In the genomic region with DNA sequence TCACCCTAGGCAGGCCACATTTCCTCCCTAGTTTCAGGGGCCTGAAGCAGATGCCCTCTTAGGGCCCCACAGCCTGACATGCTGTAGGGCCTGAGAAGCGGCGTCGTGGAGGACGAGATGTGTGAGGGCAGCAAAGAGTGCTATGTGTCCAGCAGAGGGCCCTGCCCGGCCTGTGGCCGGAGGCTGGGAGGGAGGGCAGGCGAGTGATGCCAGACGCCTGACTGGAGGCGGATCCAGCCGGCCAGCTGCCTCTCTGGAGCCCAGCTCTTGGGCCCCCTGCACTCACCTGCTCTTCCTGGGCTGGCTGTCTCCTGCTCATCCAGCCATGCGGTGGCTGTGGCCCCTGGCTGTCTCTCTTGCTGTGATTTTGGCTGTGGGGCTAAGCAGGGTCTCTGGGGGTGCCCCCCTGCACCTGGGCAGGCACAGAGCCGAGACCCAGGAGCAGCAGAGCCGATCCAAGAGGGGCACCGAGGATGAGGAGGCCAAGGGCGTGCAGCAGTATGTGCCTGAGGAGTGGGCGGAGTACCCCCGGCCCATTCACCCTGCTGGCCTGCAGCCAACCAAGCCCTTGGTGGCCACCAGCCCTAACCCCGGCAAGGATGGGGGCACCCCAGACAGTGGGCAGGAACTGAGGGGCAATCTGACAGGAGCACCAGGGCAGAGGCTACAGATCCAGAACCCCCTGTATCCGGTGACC, we compare ENCODE assay signal across 10 cellular contexts. TPM values are rescaled to one million over a fixed set of nuclear protein-coding genes. Genes with fewer than 3 reads are reported as not detected.
A peak's percentile ranks its signal among the peaks of the same experiment; 100 is the strongest.
DNase-seq lines count a peak whose midpoint lies in the region; ATAC-seq and TF ChIP-seq lines count a peak whose summit lies in the region.
"Had no signal": no experiment of that assay in that cellular context is flagged by ENCODE, and none has a peak within 500 bp of the region (broad histone marks: within the 10 kb centered on the region; RNA-seq: fewer than 3 reads in every experiment).

A gene with protein sequence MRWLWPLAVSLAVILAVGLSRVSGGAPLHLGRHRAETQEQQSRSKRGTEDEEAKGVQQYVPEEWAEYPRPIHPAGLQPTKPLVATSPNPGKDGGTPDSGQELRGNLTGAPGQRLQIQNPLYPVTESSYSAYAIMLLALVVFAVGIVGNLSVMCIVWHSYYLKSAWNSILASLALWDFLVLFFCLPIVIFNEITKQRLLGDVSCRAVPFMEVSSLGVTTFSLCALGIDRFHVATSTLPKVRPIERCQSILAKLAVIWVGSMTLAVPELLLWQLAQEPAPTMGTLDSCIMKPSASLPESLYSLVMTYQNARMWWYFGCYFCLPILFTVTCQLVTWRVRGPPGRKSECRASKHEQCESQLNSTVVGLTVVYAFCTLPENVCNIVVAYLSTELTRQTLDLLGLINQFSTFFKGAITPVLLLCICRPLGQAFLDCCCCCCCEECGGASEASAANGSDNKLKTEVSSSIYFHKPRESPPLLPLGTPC (plus strand): TSS at position 279 of the 697 bp plus-strand sequence. CDS start 47 bp downstream, at position 326.

- no peak within 1 kb of the TSS for H3K27ac ChIP-seq in endodermal cell (ENCODE audit: low read depth, low read length)
- H3K27ac ChIP-seq: HL-60 had no signal

- H3K4me1 ChIP-seq in endodermal cell (ENCODE audit: control insufficient read depth, insufficient read depth, low read length): no peaks in the 10 kb centered on the region

- TF ChIP-seq CTCF in AG09309 (IDR thresholded peaks at IDR 0.05; ENCODE audit: control insufficient read depth, insufficient read depth, low read depth, low read length, missing control alignments) (peak; percentile 64), endodermal cell (conservative IDR thresholded peaks at IDR 0.05) (peak; percentile 82)

- no peaks in the 10 kb centered on the region for H3K9me3 ChIP-seq in endodermal cell (ENCODE audit: control insufficient read depth, low read length)

- H3K4me3 Mint-ChIP-seq in endodermal cell: no peak within 1 kb of the TSS
- no peak within 1 kb of the TSS for H3K4me3 Mint-ChIP-seq in activated CD8-positive, alpha-beta memory T cell treated with anti-CD3 and anti-CD28 coated beads, Interleukin-2, amount 10 ng/mL, durations not matched to agents 7 days and 5 days
- H3K4me3 Mint-ChIP-seq: activated T-helper 17 cell treated with anti-CD3 and anti-CD28 coated beads, Interleukin-2, amount 50 U/mL, for 72 hours had no signal

- H3K27me3 Mint-ChIP-seq in endodermal cell (ENCODE audit: insufficient read depth): peaks cover 2% of the 10 kb centered on the region
- peaks cover 25% of the 10 kb centered on the region for H3K27me3 Mint-ChIP-seq in activated CD8-positive, alpha-beta memory T cell treated with anti-CD3 and anti-CD28 coated beads, Interleukin-2, amount 10 ng/mL, durations not matched to agents 7 days and 5 days

- WGBS in endodermal cell (ENCODE audit: insufficient coverage in 1 of 2, insufficient read length in 1 of 2), 2 experiments: 70 to 73% methylated on average over 14 to 19 of the region's 19 CpGs

- DNase-seq in AG09309 (ENCODE audit: low read depth) (no peak), NCI-H510A treated with DMSO at 0.1 percent for 48 hours (lab: John Stamatoyannopoulos, UW) (peak; percentile 42), endodermal cell (peak; percentile 93), midbrain (lab: John Stamatoyannopoulos, UW) (peak; percentile 92)
- no peak for DNase-seq in activated CD8-positive, alpha-beta memory T cell treated with anti-CD3 and anti-CD28 coated beads, Interleukin-2, amount 10 ng/mL, durations not matched to agents 7 days and 5 days

- no peak within 1 kb of the TSS for H3K9ac ChIP-seq in endodermal cell (ENCODE audit: extremely low read depth, low read length, poor library complexity, severe bottlenecking)

- H3K27me3 ChIP-seq in endodermal cell (ENCODE audit: control insufficient read depth, insufficient read depth, low read length, poor library complexity, severe bottlenecking): no peaks in the 10 kb centered on the region

- no peaks in the 10 kb centered on the region for H3K9me3 Mint-ChIP-seq in endodermal cell
- H3K9me3 Mint-ChIP-seq in activated CD8-positive, alpha-beta memory T cell treated with anti-CD3 and anti-CD28 coated beads, Interleukin-2, amount 10 ng/mL, durations not matched to agents 7 days and 5 days (ENCODE audit: low read depth): no peaks in the 10 kb centered on the region
- H3K9me3 Mint-ChIP-seq: activated T-helper 17 cell treated with anti-CD3 and anti-CD28 coated beads, Interleukin-2, amount 50 U/mL, for 72 hours had no signal

- H3K27ac Mint-ChIP-seq in endodermal cell: no peak within 1 kb of the TSS
- H3K27ac Mint-ChIP-seq in activated CD8-positive, alpha-beta memory T cell treated with anti-CD3 and anti-CD28 coated beads, Interleukin-2, amount 10 ng/mL, durations not matched to agents 7 days and 5 days: no peak within 1 kb of the TSS

- ATAC-seq in GM18867 (IDR thresholded peaks at IDR 0.05; ENCODE audit: unreplicated experiment) (no peak), GM18517 (IDR thresholded peaks at IDR 0.05; ENCODE audit: unreplicated experiment) (no peak), HG03045 (IDR thresholded peaks at IDR 0.05; ENCODE audit: unreplicated experiment) (no peak)
- ATAC-seq in activated CD8-positive, alpha-beta memory T cell treated with anti-CD3 and anti-CD28 coated beads, Interleukin-2, amount 10 ng/mL, durations not matched to agents 7 days and 5 days: no peak
- ATAC-seq: activated T-helper 17 cell treated with anti-CD3 and anti-CD28 coated beads, Interleukin-2, amount 50 U/mL, for 72 hours had no signal

- H3K36me3 ChIP-seq in endodermal cell (ENCODE audit: control insufficient read depth, insufficient read depth, low read length): no peaks in the 10 kb centered on the region

- peaks cover 4% of the 10 kb centered on the region for H3K4me1 Mint-ChIP-seq in endodermal cell
- no peaks in the 10 kb centered on the region for H3K4me1 Mint-ChIP-seq in activated CD8-positive, alpha-beta memory T cell treated with anti-CD3 and anti-CD28 coated beads, Interleukin-2, amount 10 ng/mL, durations not matched to agents 7 days and 5 days
- H3K4me1 Mint-ChIP-seq: activated T-helper 17 cell treated with anti-CD3 and anti-CD28 coated beads, Interleukin-2, amount 50 U/mL, for 72 hours had no signal

- CTCF ChIA-PET in activated CD8-positive, alpha-beta memory T cell treated with anti-CD3 and anti-CD28 coated beads, Interleukin-2, amount 10 ng/mL, durations not matched to agents 7 days and 5 days (lab: Charles Lee): interaction anchor here (1.2 to 1.9 kb wide), 2 partner anchors 10 to 123 kb away, joined by 3 to 6 read pairs; no protein-coding TSS in a partner anchor

- H3K36me3 Mint-ChIP-seq in endodermal cell (ENCODE audit: low read depth): no peaks in the 10 kb centered on the region
- no peaks in the 10 kb centered on the region for H3K36me3 Mint-ChIP-seq in activated CD8-positive, alpha-beta memory T cell treated with anti-CD3 and anti-CD28 coated beads, Interleukin-2, amount 10 ng/mL, durations not matched to agents 7 days and 5 days

- H3K4me3 ChIP-seq in AG09309 (ENCODE audit: control insufficient read depth, low read depth, low read length) (no peak within 1 kb of the TSS), endodermal cell (ENCODE audit: low read length) (no peak within 1 kb of the TSS)

RNA-seq across cellular contexts. Expression of the gene that starts here (rescaled TPM):
- total RNA-seq in endodermal cell: under 1 TPM in 1 of 2 donors, not detected in 1; 0.04 TPM
- 0.07 TPM for polyA plus RNA-seq in endodermal cell (2013, experiment 1 of 2)
- polyA plus RNA-seq in endodermal cell (2013, experiment 2 of 2): 0.12 TPM
- total RNA-seq in activated CD8-positive, alpha-beta memory T cell treated with anti-CD3 and anti-CD28 coated beads, Interleukin-2, amount 10 ng/mL, durations not matched to agents 7 days and 5 days: not detected
- total RNA-seq: activated T-helper 17 cell treated with anti-CD3 and anti-CD28 coated beads, Interleukin-2, amount 50 U/mL, for 72 hours had no signal

Comparison
In these comparisons a context has a peak if more than half of its experiments do, and no peak if none do; other contexts are left out.
1. Peak in DNase-seq in endodermal cell; RNA of the gene not detected or under 1 TPM.
2. DNase-seq: peak in NCI-H510A treated with DMSO at 0.1 percent for 48 hours (single experiment) and midbrain (single experiment); none in AG09309 (single experiment) and activated CD8-positive, alpha-beta memory T cell treated with anti-CD3 and anti-CD28 coated beads, Interleukin-2, amount 10 ng/mL, durations not matched to agents 7 days and 5 days (single experiment).